In genomic region chr19:17553256-17553655, GRCh38 we compare ENCODE assay signal across 8 cellular contexts. TPM values are rescaled to one million over a fixed set of nuclear protein-coding genes. Genes with fewer than 3 reads are reported as not detected.
DNase-seq lines count a peak whose midpoint lies in the region; ATAC-seq and TF ChIP-seq lines count a peak whose summit lies in the region.

No MANE protein-coding gene starts in this region.

- DNase-seq in DMS153 (lab: John Stamatoyannopoulos, UW) (peak; percentile 46), NCI-H2171 treated with DMSO at 0.1 percent for 48 hours (lab: John Stamatoyannopoulos, UW) (peak; percentile 93)
- DNase-seq in activated CD8-positive, alpha-beta T cell treated with anti-CD3 and anti-CD28 coated beads, Interleukin-2, amount 10 ng/mL, durations not matched to agents 7 days and 5 days, result no peak
- no peak for DNase-seq in CD8-positive, alpha-beta T cell
- DNase-seq in activated CD4-positive, alpha-beta T cell treated with anti-CD3 and anti-CD28 coated beads, Interleukin-2, amount 50 U/mL, for 48 hours, result no peak
- DNase-seq in stimulated activated CD4-positive, alpha-beta T cell treated with anti-CD3 and anti-CD28 coated beads, Interleukin-2, amount 100 ng/mL, for 48 hours, result no peak

- H3K27ac ChIP-seq in mucosa of rectum (ENCODE audit: low read depth in 2 of 2, low read length in 2 of 2), result peak overlapping the region; percentile 3 to 14
- no peak overlapping the region for H3K27ac ChIP-seq in CD8-positive, alpha-beta T cell (ENCODE audit: low read depth, low read length)

- no peaks in the 10 kb centered on the region for H3K36me3 ChIP-seq in mucosa of rectum (ENCODE audit: control insufficient read depth in 2 of 2, insufficient read depth in 2 of 2, low read length in 2 of 2)
- H3K36me3 ChIP-seq in CD8-positive, alpha-beta T cell (ENCODE audit: insufficient read depth, low read length), result no peaks in the 10 kb centered on the region

- CTCF ChIA-PET in activated CD8-positive, alpha-beta T cell treated with anti-CD3 and anti-CD28 coated beads, Interleukin-2, amount 10 ng/mL, durations not matched to agents 7 days and 5 days (lab: Charles Lee), result interaction anchor here (0.7 to 2.4 kb wide), 7 partner anchors 20 to 80 kb away, joined by 3 to 11 read pairs (median 4); partner anchors contain the start of gene PGLS
- CTCF ChIA-PET in CD8-positive, alpha-beta T cell (lab: Charles Lee), result interaction anchor here (1.0 to 1.4 kb wide), 5 partner anchors 11 to 87 kb away, joined by 3 to 5 read pairs (median 3); no protein-coding TSS in a partner anchor

- intact Hi-C loops in dendritic cell treated with granulocyte-macrophage colony-stimulating factor and Interleukin-4, amounts not matched to agents 40 ng/mL and 50 ng/mL, for 4 days (cut with micrococcal nuclease), result no loop called here
- intact Hi-C loops in CD8-positive, alpha-beta T cell (cut with DNase I, micrococcal nuclease), result loop anchor here in 1 of 2 experiments (10.0 kb wide), 1 partner anchor 162 kb away; the partner anchor contains the start of gene MAP1S

- no peak for TF ChIP-seq CTCF in CD8-positive, alpha-beta T cell (IDR thresholded peaks at IDR 0.05)

- peaks cover 10 to 13% of the 10 kb centered on the region in 2 donors for H3K4me1 ChIP-seq in mucosa of rectum (ENCODE audit: control insufficient read depth in 2 of 2, insufficient read depth in 2 of 2, low read length in 2 of 2)
- peaks cover 18% of the 10 kb centered on the region for H3K4me1 ChIP-seq in CD8-positive, alpha-beta T cell (ENCODE audit: insufficient read depth, low read length)

- H3K36me3 Mint-ChIP-seq in dendritic cell treated with granulocyte-macrophage colony-stimulating factor and Interleukin-4, amounts not matched to agents 40 ng/mL and 50 ng/mL, for 4 days (ENCODE audit: low read depth), result peaks cover 21% of the 10 kb centered on the region
- peaks cover 7% of the 10 kb centered on the region for H3K36me3 Mint-ChIP-seq in activated CD8-positive, alpha-beta T cell treated with anti-CD3 and anti-CD28 coated beads, Interleukin-2, amount 10 ng/mL, durations not matched to agents 7 days and 5 days (ENCODE audit: low read depth)
- no peaks in the 10 kb centered on the region for H3K36me3 Mint-ChIP-seq in CD8-positive, alpha-beta T cell

- no peak overlapping the region for H3K4me3 Mint-ChIP-seq in dendritic cell treated with granulocyte-macrophage colony-stimulating factor and Interleukin-4, amounts not matched to agents 40 ng/mL and 50 ng/mL, for 4 days
- H3K4me3 Mint-ChIP-seq in activated CD8-positive, alpha-beta T cell treated with anti-CD3 and anti-CD28 coated beads, Interleukin-2, amount 10 ng/mL, durations not matched to agents 7 days and 5 days, result no peak overlapping the region
- H3K4me3 Mint-ChIP-seq in CD8-positive, alpha-beta T cell, result no peak overlapping the region

- no peak for ATAC-seq in activated CD8-positive, alpha-beta T cell treated with anti-CD3 and anti-CD28 coated beads, Interleukin-2, amount 10 ng/mL, durations not matched to agents 7 days and 5 days
- ATAC-seq in CD8-positive, alpha-beta T cell, result no peak

- no peaks in the 10 kb centered on the region for H3K9me3 Mint-ChIP-seq in dendritic cell treated with granulocyte-macrophage colony-stimulating factor and Interleukin-4, amounts not matched to agents 40 ng/mL and 50 ng/mL, for 4 days
- no peaks in the 10 kb centered on the region for H3K9me3 Mint-ChIP-seq in activated CD8-positive, alpha-beta T cell treated with anti-CD3 and anti-CD28 coated beads, Interleukin-2, amount 10 ng/mL, durations not matched to agents 7 days and 5 days (ENCODE audit: insufficient read depth)
- no peaks in the 10 kb centered on the region for H3K9me3 Mint-ChIP-seq in CD8-positive, alpha-beta T cell

- no peak overlapping the region for H3K4me3 ChIP-seq in mucosa of rectum (ENCODE audit: low read length in 2 of 2)
- H3K4me3 ChIP-seq in CD8-positive, alpha-beta T cell (ENCODE audit: low read depth, low read length), result no peak overlapping the region

- H3K27ac Mint-ChIP-seq in dendritic cell treated with granulocyte-macrophage colony-stimulating factor and Interleukin-4, amounts not matched to agents 40 ng/mL and 50 ng/mL, for 4 days, result peak overlapping the region; percentile 73
- no peak overlapping the region for H3K27ac Mint-ChIP-seq in activated CD8-positive, alpha-beta T cell treated with anti-CD3 and anti-CD28 coated beads, Interleukin-2, amount 10 ng/mL, durations not matched to agents 7 days and 5 days
- no peak overlapping the region for H3K27ac Mint-ChIP-seq in CD8-positive, alpha-beta T cell

- H3K27me3 Mint-ChIP-seq in dendritic cell treated with granulocyte-macrophage colony-stimulating factor and Interleukin-4, amounts not matched to agents 40 ng/mL and 50 ng/mL, for 4 days, result no peaks in the 10 kb centered on the region
- no peaks in the 10 kb centered on the region for H3K27me3 Mint-ChIP-seq in activated CD8-positive, alpha-beta T cell treated with anti-CD3 and anti-CD28 coated beads, Interleukin-2, amount 10 ng/mL, durations not matched to agents 7 days and 5 days (ENCODE audit: low read depth)
- no peaks in the 10 kb centered on the region for H3K27me3 Mint-ChIP-seq in CD8-positive, alpha-beta T cell (ENCODE audit: low read depth)

- no peaks in the 10 kb centered on the region for H3K27me3 ChIP-seq in mucosa of rectum (ENCODE audit: control insufficient read depth in 2 of 2, insufficient read depth in 2 of 2, low read length in 2 of 2)
- H3K27me3 ChIP-seq in CD8-positive, alpha-beta T cell (ENCODE audit: insufficient read depth, low read length), result no peaks in the 10 kb centered on the region

- H3K9me3 ChIP-seq in mucosa of rectum (ENCODE audit: control insufficient read depth in 2 of 2, low read length in 2 of 2), result no peaks in the 10 kb centered on the region
- no peaks in the 10 kb centered on the region for H3K9me3 ChIP-seq in CD8-positive, alpha-beta T cell (ENCODE audit: low read length)

- no peak overlapping the region for H3K9ac ChIP-seq in mucosa of rectum (ENCODE audit: low read depth in 1 of 2, low read length in 2 of 2)

- POLR2A ChIA-PET in activated CD8-positive, alpha-beta T cell treated with anti-CD3 and anti-CD28 coated beads, Interleukin-2, amount 10 ng/mL, durations not matched to agents 7 days and 5 days (lab: Charles Lee), result interaction anchor here (0.7 to 0.9 kb wide), 3 partner anchors 9 to 247 kb away, joined by 3 read pairs; no protein-coding TSS in a partner anchor
- POLR2A ChIA-PET in CD8-positive, alpha-beta T cell (lab: Charles Lee), result interaction anchor here (0.8 to 1.1 kb wide), 2 partner anchors 30 to 42 kb away, joined by 3 read pairs; partner anchors contain the start of gene PGLS

- peaks cover 29% of the 10 kb centered on the region for H3K4me1 Mint-ChIP-seq in dendritic cell treated with granulocyte-macrophage colony-stimulating factor and Interleukin-4, amounts not matched to agents 40 ng/mL and 50 ng/mL, for 4 days (ENCODE audit: low read depth)
- peaks cover 15% of the 10 kb centered on the region for H3K4me1 Mint-ChIP-seq in activated CD8-positive, alpha-beta T cell treated with anti-CD3 and anti-CD28 coated beads, Interleukin-2, amount 10 ng/mL, durations not matched to agents 7 days and 5 days (ENCODE audit: low read depth)
- H3K4me1 Mint-ChIP-seq in CD8-positive, alpha-beta T cell (ENCODE audit: low read depth), result peaks cover 16% of the 10 kb centered on the region

RNA-seq across cellular contexts. Expression of gene COLGALT1, which starts 2.2 kb away (rescaled TPM):
- 10 to 100 TPM; 74.6 to 75.0 TPM for total RNA-seq in activated CD8-positive, alpha-beta T cell treated with anti-CD3 and anti-CD28 coated beads, Interleukin-2, amount 10 ng/mL, durations not matched to agents 7 days and 5 days
- 10 to 100 TPM; 22.7 to 26.3 TPM for total RNA-seq in CD8-positive, alpha-beta T cell

RNA-seq across cellular contexts. Expression of gene PGLS, which starts 41.8 kb away (rescaled TPM):
- total RNA-seq in activated CD8-positive, alpha-beta T cell treated with anti-CD3 and anti-CD28 coated beads, Interleukin-2, amount 10 ng/mL, durations not matched to agents 7 days and 5 days, result 10 to 100 TPM; 94.0 to 99.9 TPM
- total RNA-seq in CD8-positive, alpha-beta T cell, result 10 to 100 TPM; 34.7 TPM

Comparison
In these comparisons a context has a peak if more than half of its experiments do, and no peak if none do; other contexts are left out.
1. DNase-seq: peak in DMS153 (single experiment) and NCI-H2171 treated with DMSO at 0.1 percent for 48 hours (single experiment); none in activated CD8-positive, alpha-beta T cell treated with anti-CD3 and anti-CD28 coated beads, Interleukin-2, amount 10 ng/mL, durations not matched to agents 7 days and 5 days (single experiment), CD8-positive, alpha-beta T cell (0 of 7), activated CD4-positive, alpha-beta T cell treated with anti-CD3 and anti-CD28 coated beads, Interleukin-2, amount 50 U/mL, for 48 hours (0 of 2) and stimulated activated CD4-positive, alpha-beta T cell treated with anti-CD3 and anti-CD28 coated beads, Interleukin-2, amount 100 ng/mL, for 48 hours (0 of 2).